ENCODE assay signal across 8 cellular contexts in the genomic region with DNA sequence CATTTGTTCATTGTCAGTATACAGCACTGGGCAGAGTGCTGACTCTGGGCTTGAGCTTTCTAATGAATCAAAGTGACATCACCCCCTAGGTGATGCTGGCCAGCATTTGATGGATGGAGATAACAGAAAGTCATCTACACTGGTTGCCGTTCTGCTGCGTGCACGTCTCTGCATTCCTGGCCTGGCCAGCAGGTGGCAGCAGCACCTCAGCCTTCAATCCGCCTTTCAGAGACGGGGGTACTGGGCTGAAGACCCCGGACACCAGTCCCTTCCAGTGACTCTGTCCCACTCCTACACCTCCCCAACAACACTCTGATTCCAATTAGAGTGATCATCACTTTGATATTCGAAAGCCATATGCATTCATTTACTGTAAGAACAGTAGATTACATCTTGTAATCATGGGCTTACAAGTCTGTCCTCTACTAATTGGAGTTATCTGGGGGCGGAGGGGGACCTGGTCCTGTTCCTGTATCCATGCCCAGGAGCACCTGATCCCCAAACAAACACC. TPM values are rescaled to one million over a fixed set of nuclear protein-coding genes. Genes with fewer than 3 reads are reported as not detected.
DNase-seq lines count a peak whose midpoint lies in the region; ATAC-seq lines count a peak whose summit lies in the region.

No MANE protein-coding gene starts in this region.

- H3K9me3 Mint-ChIP-seq in CD4-positive, CD25-positive, alpha-beta regulatory T cell = no peaks in the 10 kb centered on the region
- no peaks in the 10 kb centered on the region for H3K9me3 Mint-ChIP-seq in stimulated activated memory B cell treated with anti-CD40 and anti-IgM and Interleukin-4, amounts not matched to agents 10 μg/mL and 1 μg/mL and 100 μg/mL, for 72 hours

- H3K36me3 Mint-ChIP-seq in CD4-positive, CD25-positive, alpha-beta regulatory T cell = no peaks in the 10 kb centered on the region
- no peaks in the 10 kb centered on the region for H3K36me3 Mint-ChIP-seq in stimulated activated memory B cell treated with anti-CD40 and anti-IgM and Interleukin-4, amounts not matched to agents 10 μg/mL and 1 μg/mL and 100 μg/mL, for 72 hours

- no peak overlapping the region for H3K4me3 Mint-ChIP-seq in CD4-positive, CD25-positive, alpha-beta regulatory T cell
- H3K4me3 Mint-ChIP-seq in stimulated activated memory B cell treated with anti-CD40 and anti-IgM and Interleukin-4, amounts not matched to agents 10 μg/mL and 1 μg/mL and 100 μg/mL, for 72 hours = no peak overlapping the region

- H3K4me3 ChIP-seq in CD4-positive, CD25-positive, alpha-beta regulatory T cell (ENCODE audit: low read depth, low read length) = peak overlapping the region; percentile 23

- H3K4me1 Mint-ChIP-seq in CD4-positive, CD25-positive, alpha-beta regulatory T cell = peaks cover 0 to 4% (median 1%) of the 10 kb centered on the region in 4 donors
- H3K4me1 Mint-ChIP-seq in stimulated activated memory B cell treated with anti-CD40 and anti-IgM and Interleukin-4, amounts not matched to agents 10 μg/mL and 1 μg/mL and 100 μg/mL, for 72 hours = peaks cover 5% of the 10 kb centered on the region

- H3K4me1 ChIP-seq in CD4-positive, CD25-positive, alpha-beta regulatory T cell (ENCODE audit: control insufficient read depth, insufficient read depth, low read length, poor library complexity, severe bottlenecking) = no peaks in the 10 kb centered on the region

- H3K27me3 ChIP-seq in CD4-positive, CD25-positive, alpha-beta regulatory T cell (ENCODE audit: control insufficient read depth, insufficient read depth, low read length) = no peaks in the 10 kb centered on the region

- no peaks in the 10 kb centered on the region for H3K27me3 Mint-ChIP-seq in CD4-positive, CD25-positive, alpha-beta regulatory T cell
- peaks cover 10% of the 10 kb centered on the region for H3K27me3 Mint-ChIP-seq in stimulated activated memory B cell treated with anti-CD40 and anti-IgM and Interleukin-4, amounts not matched to agents 10 μg/mL and 1 μg/mL and 100 μg/mL, for 72 hours

- H3K9me3 ChIP-seq in CD4-positive, CD25-positive, alpha-beta regulatory T cell (ENCODE audit: control insufficient read depth in 2 of 2, low read length in 2 of 2) = no peaks in the 10 kb centered on the region

- no peak overlapping the region for H3K27ac Mint-ChIP-seq in CD4-positive, CD25-positive, alpha-beta regulatory T cell
- H3K27ac Mint-ChIP-seq in stimulated activated memory B cell treated with anti-CD40 and anti-IgM and Interleukin-4, amounts not matched to agents 10 μg/mL and 1 μg/mL and 100 μg/mL, for 72 hours = no peak overlapping the region

- ATAC-seq in CD4-positive, CD25-positive, alpha-beta regulatory T cell (ENCODE audit: low read depth in 2 of 2) = peak; percentile 55 to 74
- ATAC-seq in stimulated activated memory B cell treated with anti-CD40 and anti-IgM and Interleukin-4, amounts not matched to agents 10 μg/mL and 1 μg/mL and 100 μg/mL, for 72 hours = peak; percentile 77

- no peak overlapping the region for H3K27ac ChIP-seq in CD4-positive, CD25-positive, alpha-beta regulatory T cell (ENCODE audit: insufficient read depth, low read length, poor library complexity, severe bottlenecking)

- DNase-seq in CD4-positive, CD25-positive, alpha-beta regulatory T cell = peak; percentile 38 to 54 (median 42)
- peak; percentile 48 for DNase-seq in GM19238 (ENCODE audit: insufficient read length, low spot score)
- DNase-seq in NCI-H2196 (lab: John Stamatoyannopoulos, UW; ENCODE audit: unreplicated experiment) = peak; percentile 54
- peak; percentile 55 to 65 for DNase-seq in activated CD4-positive, alpha-beta T cell treated with anti-CD3 and anti-CD28 coated beads, Interleukin-2, amount 50 U/mL, for 48 hours
- peak; percentile 16 for DNase-seq in effector CD8-positive, alpha-beta T cell (lab: John Stamatoyannopoulos, UW)
- peak; percentile 62 for DNase-seq in midbrain (lab: John Stamatoyannopoulos, UW)
- DNase-seq in putamen (ENCODE audit: low spot score) = no peak

- no peaks in the 10 kb centered on the region for H3K36me3 ChIP-seq in CD4-positive, CD25-positive, alpha-beta regulatory T cell (ENCODE audit: control insufficient read depth, insufficient read depth, low read length)

RNA-seq across cellular contexts. Expression of a gene that starts 6.0 kb away (rescaled TPM):
- not detected for total RNA-seq in CD4-positive, CD25-positive, alpha-beta regulatory T cell
- polyA plus RNA-seq in CD4-positive, CD25-positive, alpha-beta regulatory T cell = not detected

RNA-seq across cellular contexts. Expression of a gene that starts 56.1 kb away (rescaled TPM):
- 4.6 TPM for total RNA-seq in CD4-positive, CD25-positive, alpha-beta regulatory T cell
- under 1 TPM in 2 of 4 donors, not detected in 2; 0.31 to 0.52 TPM for polyA plus RNA-seq in CD4-positive, CD25-positive, alpha-beta regulatory T cell
